9 cellular contexts compared by ENCODE assay signal in genomic region chr10:96025566-96025965, GRCh38. TPM values are rescaled to one million over a fixed set of nuclear protein-coding genes. Genes with fewer than 3 reads are reported as not detected.
DNase-seq lines count a peak whose midpoint lies in the region; ATAC-seq and TF ChIP-seq lines count a peak whose summit lies in the region.
"Had no signal": no experiment of that assay in that cellular context is flagged by ENCODE, and none has a peak within 500 bp of the region (broad histone marks: within the 10 kb centered on the region; RNA-seq: fewer than 3 reads in every experiment).

No MANE protein-coding gene starts in this region.

- H3K9me2 ChIP-seq in GM23338 (ENCODE audit: insufficient read depth), result no peaks in the 10 kb centered on the region

- no peaks in the 10 kb centered on the region for H3K9me3 Mint-ChIP-seq in GM23338
- H3K9me3 Mint-ChIP-seq in activated CD4-positive, alpha-beta T cell treated with anti-CD3 and anti-CD28 coated beads, Interleukin-2, amount 10 ng/mL, durations not matched to agents 24 days and 14 days, result no peaks in the 10 kb centered on the region
- H3K9me3 Mint-ChIP-seq: natural killer cell treated with Interleukin-12 subunit alpha and Interleukin-12 subunit beta and Interleukin-15 and Interleukin-18, amount 100 ng/mL, for 72 hours had no signal

- H3K36me3 ChIP-seq in GM23338 (ENCODE audit: insufficient read depth), result no peaks in the 10 kb centered on the region

- peaks cover 2% of the 10 kb centered on the region for H3K27me3 Mint-ChIP-seq in GM23338 (ENCODE audit: insufficient read depth, low read depth, poor library complexity)
- peaks cover 9% of the 10 kb centered on the region for H3K27me3 Mint-ChIP-seq in activated CD4-positive, alpha-beta T cell treated with anti-CD3 and anti-CD28 coated beads, Interleukin-2, amount 10 ng/mL, durations not matched to agents 24 days and 14 days

- no peaks in the 10 kb centered on the region for H3K27me3 ChIP-seq in GM23338 (ENCODE audit: insufficient read depth)

- H4K20me1 ChIP-seq in GM23338 (replicated peaks; ENCODE audit: insufficient read depth), result no peaks in the 10 kb centered on the region

- H3K4me1 ChIP-seq in GM23338 (ENCODE audit: insufficient read depth), result no peaks in the 10 kb centered on the region

- no peak overlapping the region for H3K4me3 Mint-ChIP-seq in GM23338
- H3K4me3 Mint-ChIP-seq in activated CD4-positive, alpha-beta T cell treated with anti-CD3 and anti-CD28 coated beads, Interleukin-2, amount 10 ng/mL, durations not matched to agents 24 days and 14 days, result no peak overlapping the region
- H3K4me3 Mint-ChIP-seq: natural killer cell treated with Interleukin-12 subunit alpha and Interleukin-12 subunit beta and Interleukin-15 and Interleukin-18, amount 100 ng/mL, for 72 hours had no signal

- H3K27ac Mint-ChIP-seq in GM23338, result no peak overlapping the region; the same call in 1 of the 2 replicates
- H3K27ac Mint-ChIP-seq in activated CD4-positive, alpha-beta T cell treated with anti-CD3 and anti-CD28 coated beads, Interleukin-2, amount 10 ng/mL, durations not matched to agents 24 days and 14 days, result no peak overlapping the region
- H3K27ac Mint-ChIP-seq: natural killer cell treated with Interleukin-12 subunit alpha and Interleukin-12 subunit beta and Interleukin-15 and Interleukin-18, amount 100 ng/mL, for 72 hours had no signal

- no peak overlapping the region for H3K4me2 ChIP-seq in GM23338

- 0 out of 2 replicates have a peak overlapping the region, but pooled peaks have one; percentile 7 for H2AFZ ChIP-seq in GM23338

- H3K4me1 Mint-ChIP-seq in GM23338, result no peaks in the 10 kb centered on the region
- H3K4me1 Mint-ChIP-seq in activated CD4-positive, alpha-beta T cell treated with anti-CD3 and anti-CD28 coated beads, Interleukin-2, amount 10 ng/mL, durations not matched to agents 24 days and 14 days, result no peaks in the 10 kb centered on the region

- ATAC-seq in GM23338, result peak; percentile 100
- peak; percentile 54 for ATAC-seq in left colon
- no peak for ATAC-seq in left ventricle myocardium superior

- DNase-seq in DMS114 treated with DMSO at 0.1 percent for 48 hours (lab: John Stamatoyannopoulos, UW; ENCODE audit: unreplicated experiment) (peak; percentile 14), GM23338 (ENCODE audit: low spot score) (peak; percentile 64), SKM-1 treated with dmso at 0.1 percent for 144 hours (lab: John Stamatoyannopoulos, UW; ENCODE audit: unreplicated experiment) (peak; percentile 6), left colon (no peak), putamen (ENCODE audit: low spot score) (no peak), left ventricle myocardium superior (no peak)
- DNase-seq in activated CD4-positive, alpha-beta T cell treated with anti-CD3 and anti-CD28 coated beads, Interleukin-2, amount 10 ng/mL, durations not matched to agents 24 days and 14 days, result no peak
- DNase-seq in activated naive CD4-positive, alpha-beta T cell treated with Interleukin-2 at 50 U/mL for 16 hours, result no peak

- no peak overlapping the region for H3K27ac ChIP-seq in GM23338 (ENCODE audit: low read depth)

- H3K79me2 ChIP-seq in GM23338 (replicated peaks; ENCODE audit: insufficient read depth), result no peaks in the 10 kb centered on the region

- H3K4me3 ChIP-seq in GM23338, result no peak overlapping the region

- TF ChIP-seq CTCF in GM23338 (conservative IDR thresholded peaks at IDR 0.05; ENCODE audit: low read depth in 2 of 2), result peak; percentile 37 to 38

- no peaks in the 10 kb centered on the region for H3K36me3 Mint-ChIP-seq in GM23338 (ENCODE audit: low read depth)
- no peaks in the 10 kb centered on the region for H3K36me3 Mint-ChIP-seq in activated CD4-positive, alpha-beta T cell treated with anti-CD3 and anti-CD28 coated beads, Interleukin-2, amount 10 ng/mL, durations not matched to agents 24 days and 14 days (ENCODE audit: low read depth)
- H3K36me3 Mint-ChIP-seq: natural killer cell treated with Interleukin-12 subunit alpha and Interleukin-12 subunit beta and Interleukin-15 and Interleukin-18, amount 100 ng/mL, for 72 hours had no signal

- intact Hi-C loops in left colon (cut with DNase I, micrococcal nuclease) (no loop called here), left ventricle myocardium superior (cut with micrococcal nuclease) (no loop called here)
- intact Hi-C loops in activated CD4-positive, alpha-beta T cell treated with anti-CD3 and anti-CD28 coated beads, Interleukin-2, amount 10 ng/mL, durations not matched to agents 24 days and 14 days (cut with micrococcal nuclease), result no loop called here

- H3F3A ChIP-seq in GM23338 (replicated peaks; ENCODE audit: low read depth), result no peaks in the 10 kb centered on the region

TF ChIP-seq in GM23338, 12 proteins besides CTCF, POLR2A, EP300 and RAD21 (continues in another document):
- TF ChIP-seq POLR2AphosphoS5 (IDR thresholded peaks at IDR 0.05; ENCODE audit: low read depth), result no peak
- no peak for TF ChIP-seq ETS1 (IDR thresholded peaks at IDR 0.05)
- TF ChIP-seq JUNB (IDR thresholded peaks at IDR 0.05; ENCODE audit: unreplicated experiment), result no peak
- no peak for TF ChIP-seq ZNF331 (CRISPR knock-in tag; IDR thresholded peaks at IDR 0.05; ENCODE audit: low read depth)
- TF ChIP-seq ZNF114 (CRISPR knock-in tag; IDR thresholded peaks at IDR 0.05), result no peak
- no peak for TF ChIP-seq EZH2phosphoT487 (IDR thresholded peaks at IDR 0.05; ENCODE audit: unreplicated experiment)
- no peak for TF ChIP-seq REST (IDR thresholded peaks at IDR 0.05; ENCODE audit: unreplicated experiment)

RNA-seq across cellular contexts. Expression of gene CCNJ, which starts 17.8 kb away (rescaled TPM):
- 29.6 and 31.6 TPM in 2 replicates for total RNA-seq in GM23338 (2014; rRNA removed; shearing (Covaris generic))
- 11.6 and 14.1 TPM in 2 replicates for polyA plus RNA-seq in GM23338 (2016; fragmentation: Nextera tagmentation; extraction: Ambion mirVana)
- total RNA-seq in left colon (1 to 10 TPM; 5.9 to 6.4 TPM), left ventricle myocardium superior (3.0 TPM)
- 9.3 and 9.4 TPM in 2 replicates for total RNA-seq in activated CD4-positive, alpha-beta T cell treated with anti-CD3 and anti-CD28 coated beads, Interleukin-2, amount 10 ng/mL, durations not matched to agents 24 days and 14 days

Comparison
In these comparisons a context has a peak if more than half of its experiments do, and no peak if none do; other contexts are left out.
1. DNase-seq: peak in DMS114 treated with DMSO at 0.1 percent for 48 hours (single experiment), GM23338 (single experiment) and SKM-1 treated with dmso at 0.1 percent for 144 hours (single experiment); none in left colon (0 of 2), putamen (single experiment), activated CD4-positive, alpha-beta T cell treated with anti-CD3 and anti-CD28 coated beads, Interleukin-2, amount 10 ng/mL, durations not matched to agents 24 days and 14 days (single experiment), left ventricle myocardium superior (single experiment) and activated naive CD4-positive, alpha-beta T cell treated with Interleukin-2 at 50 U/mL for 16 hours (single experiment).